ENCODE assay signal across 1 cellular context in genomic region chr14:105589161-105589925, GRCh38.
TF ChIP-seq lines count a peak whose summit lies in the region.

No MANE protein-coding gene starts in this region.

TF ChIP-seq in HepG2, 621 proteins besides CTCF, POLR2A, EP300 and RAD21 (continued from another document):
- TF ChIP-seq HOMEZ (CRISPR knock-in tag; IDR thresholded peaks at IDR 0.05; ENCODE audit: low read depth) (no peak), NFIB (CRISPR knock-in tag; IDR thresholded peaks at IDR 0.05; ENCODE audit: borderline replicate concordance) (no peak), TBP (CRISPR knock-in tag; IDR thresholded peaks at IDR 0.05) (no peak), SMAD3 (CRISPR knock-in tag; IDR thresholded peaks at IDR 0.05) (no peak), ZFP62 (CRISPR knock-in tag; IDR thresholded peaks at IDR 0.05) (no peak), HOXA9 (CRISPR knock-in tag; IDR thresholded peaks at IDR 0.05; ENCODE audit: borderline replicate concordance) (no peak), NFE2L2 (IDR thresholded peaks at IDR 0.05; ENCODE audit: low read length) (no peak), ZFYVE20 (CRISPR knock-in tag; IDR thresholded peaks at IDR 0.05; ENCODE audit: borderline replicate concordance, low read depth) (no peak), TBX3 (IDR thresholded peaks at IDR 0.05; ENCODE audit: borderline replicate concordance) (no peak), ZNF33B (CRISPR knock-in tag; IDR thresholded peaks at IDR 0.05) (no peak), RELA (CRISPR knock-in tag; IDR thresholded peaks at IDR 0.05) (no peak)
- TF ChIP-seq, protein P1, sequence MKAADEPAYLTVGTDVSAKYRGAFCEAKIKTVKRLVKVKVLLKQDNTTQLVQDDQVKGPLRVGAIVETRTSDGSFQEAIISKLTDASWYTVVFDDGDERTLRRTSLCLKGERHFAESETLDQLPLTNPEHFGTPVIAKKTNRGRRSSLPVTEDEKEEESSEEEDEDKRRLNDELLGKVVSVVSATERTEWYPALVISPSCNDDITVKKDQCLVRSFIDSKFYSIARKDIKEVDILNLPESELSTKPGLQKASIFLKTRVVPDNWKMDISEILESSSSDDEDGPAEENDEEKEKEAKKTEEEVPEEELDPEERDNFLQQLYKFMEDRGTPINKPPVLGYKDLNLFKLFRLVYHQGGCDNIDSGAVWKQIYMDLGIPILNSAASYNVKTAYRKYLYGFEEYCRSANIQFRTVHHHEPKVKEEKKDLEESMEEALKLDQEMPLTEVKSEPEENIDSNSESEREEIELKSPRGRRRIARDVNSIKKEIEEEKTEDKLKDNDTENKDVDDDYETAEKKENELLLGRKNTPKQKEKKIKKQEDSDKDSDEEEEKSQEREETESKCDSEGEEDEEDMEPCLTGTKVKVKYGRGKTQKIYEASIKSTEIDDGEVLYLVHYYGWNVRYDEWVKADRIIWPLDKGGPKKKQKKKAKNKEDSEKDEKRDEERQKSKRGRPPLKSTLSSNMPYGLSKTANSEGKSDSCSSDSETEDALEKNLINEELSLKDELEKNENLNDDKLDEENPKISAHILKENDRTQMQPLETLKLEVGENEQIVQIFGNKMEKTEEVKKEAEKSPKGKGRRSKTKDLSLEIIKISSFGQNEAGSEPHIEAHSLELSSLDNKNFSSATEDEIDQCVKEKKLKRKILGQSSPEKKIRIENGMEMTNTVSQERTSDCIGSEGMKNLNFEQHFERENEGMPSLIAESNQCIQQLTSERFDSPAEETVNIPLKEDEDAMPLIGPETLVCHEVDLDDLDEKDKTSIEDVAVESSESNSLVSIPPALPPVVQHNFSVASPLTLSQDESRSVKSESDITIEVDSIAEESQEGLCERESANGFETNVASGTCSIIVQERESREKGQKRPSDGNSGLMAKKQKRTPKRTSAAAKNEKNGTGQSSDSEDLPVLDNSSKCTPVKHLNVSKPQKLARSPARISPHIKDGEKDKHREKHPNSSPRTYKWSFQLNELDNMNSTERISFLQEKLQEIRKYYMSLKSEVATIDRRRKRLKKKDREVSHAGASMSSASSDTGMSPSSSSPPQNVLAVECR (CRISPR knock-in tag; IDR thresholded peaks at IDR 0.05; ENCODE audit: borderline replicate concordance), result no peak
